ENCODE assay signal across 22 cellular contexts in the genomic region with DNA sequence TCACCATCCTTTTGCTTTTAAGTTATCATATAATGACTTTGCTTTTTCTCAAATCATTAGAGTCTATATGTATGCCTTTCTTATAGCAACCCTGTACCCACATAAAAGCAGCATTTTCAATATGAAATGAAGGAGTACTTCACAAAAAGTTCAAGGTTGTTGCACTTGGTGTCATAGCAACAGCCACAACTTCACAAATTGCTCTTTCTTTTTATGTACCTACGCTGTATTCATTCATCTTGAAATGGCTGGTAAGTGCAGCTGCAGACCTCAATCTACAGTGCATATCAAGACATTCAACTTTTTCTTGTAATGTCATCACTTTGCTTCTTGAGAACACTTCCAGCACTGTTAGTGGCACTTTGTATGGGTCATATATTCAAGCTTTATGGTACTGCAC.
"Had no signal": no experiment of that assay in that cellular context is flagged by ENCODE, and none has a peak within 500 bp of the region (broad histone marks: within the 10 kb centered on the region; RNA-seq: fewer than 3 reads in every experiment).

No MANE protein-coding gene starts in this region.

- H3K4me3 ChIP-seq: dorsolateral prefrontal cortex, heart left ventricle, mucosa of descending colon, neural progenitor cell, ovary, right atrium auricular region, sigmoid colon, skin epidermis, testis, transverse colon had no signal

- H3K27ac Mint-ChIP-seq: neural progenitor cell; stimulated activated naive B cell treated with anti-CD40 and anti-IgM and Interleukin-4, amounts not matched to agents 10 μg/mL and 1 μg/mL and 100 μg/mL, for 72 hours; stimulated activated naive CD8-positive, alpha-beta T cell treated with anti-CD3 and anti-CD28 coated beads, Interleukin-15, amount 100 ng/mL, for 72 hours had no signal

- H3K9me3 ChIP-seq: mucosa of descending colon, ovary, right atrium auricular region, sigmoid colon, testis, transverse colon had no signal

- H3K4me1 ChIP-seq: heart left ventricle, neural progenitor cell, right atrium auricular region, sigmoid colon, testis, transverse colon had no signal

- H3K9me3 Mint-ChIP-seq: natural killer cell treated with Interleukin-12 subunit alpha and Interleukin-12 subunit beta and Interleukin-15 and Interleukin-18, amount 100 ng/mL, for 72 hours; neural progenitor cell; stimulated activated naive B cell treated with anti-CD40 and anti-IgM and Interleukin-4, amounts not matched to agents 10 μg/mL and 1 μg/mL and 100 μg/mL, for 72 hours had no signal

- DNase-seq: cortex of kidney; dorsolateral prefrontal cortex; effector CD8-positive, alpha-beta T cell; foreskin melanocyte; heart left ventricle; hippocampal formation; mammary epithelial cell; mucosa of descending colon; nucleus accumbens; ovary; sigmoid colon; stimulated activated CD4-positive, alpha-beta T cell treated with anti-CD3 and anti-CD28 coated beads, Interleukin-2, amount 100 ng/mL, for 24 hours; stimulated activated CD4-positive, alpha-beta T cell treated with anti-CD3 and anti-CD28 coated beads, Interleukin-4, amount 100 ng/mL, for 4 hours; stimulated activated naive B cell treated with anti-CD40 and anti-IgM and Interleukin-4, amounts not matched to agents 10 μg/mL and 1 μg/mL and 100 μg/mL, for 72 hours; stimulated activated naive CD8-positive, alpha-beta T cell treated with anti-CD3 and anti-CD28 coated beads, Interleukin-15, amount 100 ng/mL, for 72 hours; testis; transverse colon had no signal

- H3K27me3 Mint-ChIP-seq: stimulated activated naive CD8-positive, alpha-beta T cell treated with anti-CD3 and anti-CD28 coated beads, Interleukin-15, amount 100 ng/mL, for 72 hours had no signal

- H3K27ac ChIP-seq: dorsolateral prefrontal cortex, heart left ventricle, neural progenitor cell, ovary, right atrium auricular region, sigmoid colon, skin epidermis, testis, transverse colon had no signal

- H3K36me3 ChIP-seq: neural progenitor cell, ovary had no signal

- ATAC-seq: heart left ventricle; left lobe of liver; mucosa of descending colon; natural killer cell treated with Interleukin-12 subunit alpha and Interleukin-12 subunit beta and Interleukin-15 and Interleukin-18, amount 100 ng/mL, for 72 hours; stimulated activated naive B cell treated with anti-CD40 and anti-IgM and Interleukin-4, amounts not matched to agents 10 μg/mL and 1 μg/mL and 100 μg/mL, for 72 hours; stimulated activated naive CD8-positive, alpha-beta T cell treated with anti-CD3 and anti-CD28 coated beads, Interleukin-15, amount 100 ng/mL, for 72 hours had no signal

- H3K27me3 ChIP-seq: dorsolateral prefrontal cortex, heart left ventricle, neural progenitor cell, ovary, right atrium auricular region, sigmoid colon, testis, transverse colon had no signal

- H3K4me3 Mint-ChIP-seq: natural killer cell treated with Interleukin-12 subunit alpha and Interleukin-12 subunit beta and Interleukin-15 and Interleukin-18, amount 100 ng/mL, for 72 hours; neural progenitor cell; stimulated activated naive B cell treated with anti-CD40 and anti-IgM and Interleukin-4, amounts not matched to agents 10 μg/mL and 1 μg/mL and 100 μg/mL, for 72 hours; stimulated activated naive CD8-positive, alpha-beta T cell treated with anti-CD3 and anti-CD28 coated beads, Interleukin-15, amount 100 ng/mL, for 72 hours had no signal

- H3K4me1 Mint-ChIP-seq: stimulated activated naive B cell treated with anti-CD40 and anti-IgM and Interleukin-4, amounts not matched to agents 10 μg/mL and 1 μg/mL and 100 μg/mL, for 72 hours; stimulated activated naive CD8-positive, alpha-beta T cell treated with anti-CD3 and anti-CD28 coated beads, Interleukin-15, amount 100 ng/mL, for 72 hours had no signal
